In the genomic region with DNA sequence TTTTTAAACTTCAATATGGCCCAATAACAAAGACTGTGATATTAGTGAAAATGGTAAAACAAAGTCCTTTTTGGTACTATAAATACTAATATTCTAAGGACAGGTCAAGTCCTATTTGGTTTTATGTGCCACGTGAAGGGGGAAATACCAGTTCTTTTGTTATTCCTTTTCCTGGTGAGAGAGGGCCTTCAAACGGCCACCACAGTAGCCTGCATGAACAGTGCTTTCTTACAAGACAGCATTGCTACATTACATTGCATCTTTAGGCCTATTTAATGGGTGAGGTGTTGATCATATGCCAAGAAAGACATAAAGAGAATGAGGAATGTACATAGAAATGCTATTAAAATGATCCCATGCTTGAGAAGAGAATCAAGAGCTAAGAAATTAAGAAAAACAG, we compare ENCODE assay signal across 11 cellular contexts.
DNase-seq lines count a peak whose midpoint lies in the region.
"Had no signal": no experiment of that assay in that cellular context is flagged by ENCODE, and none has a peak within 500 bp of the region (broad histone marks: within the 10 kb centered on the region; RNA-seq: fewer than 3 reads in every experiment).

No MANE protein-coding gene starts in this region.

- H2BK12ac ChIP-seq in neuronal stem cell (ENCODE audit: low read length) = no peak overlapping the region

- H3K23ac ChIP-seq in neuronal stem cell (ENCODE audit: low read depth, low read length, poor library complexity) = no peak overlapping the region

- peak overlapping the region; percentile 27 for H3K27ac ChIP-seq in iPS-18a (ENCODE audit: low read length)
- no peak overlapping the region for H3K27ac ChIP-seq in neuronal stem cell (replicated peaks; ENCODE audit: low read length)
- H3K27ac ChIP-seq: A549 had no signal

- H4K91ac ChIP-seq in neuronal stem cell (ENCODE audit: low read depth, low read length, poor library complexity) = no peak overlapping the region

- peak; percentile 28 for DNase-seq in NCI-H69 (lab: John Stamatoyannopoulos, UW)
- DNase-seq in adipocyte (ENCODE audit: low read depth) = peak; percentile 7
- DNase-seq in neuronal stem cell (ENCODE audit: low spot score) = no peak
- DNase-seq in NCI-H446 treated with DMSO at 0.1 percent for 48 hours (lab: John Stamatoyannopoulos, UW) = no peak
- no peak for DNase-seq in DMS53 (lab: John Stamatoyannopoulos, UW)
- DNase-seq in stimulated activated CD4-positive, alpha-beta T cell treated with anti-CD3 and anti-CD28 coated beads, Interleukin-4, amount 100 ng/mL, for 4 hours = no peak
- DNase-seq: CD8-positive, alpha-beta T cell; COR-L47; GF-D8 had no signal

- no peak overlapping the region for H2BK15ac ChIP-seq in neuronal stem cell (ENCODE audit: low read length)

- no peak overlapping the region for H3K9ac ChIP-seq in adipocyte (ENCODE audit: low read length)
- H3K9ac ChIP-seq in iPS-18a (ENCODE audit: low read length) = no peak overlapping the region
- H3K9ac ChIP-seq in neuronal stem cell (ENCODE audit: low read depth, low read length, poor library complexity) = no peak overlapping the region

- H3K27me3 ChIP-seq in adipocyte (replicated peaks; ENCODE audit: control insufficient read depth, insufficient read depth, low read length) = no peaks in the 10 kb centered on the region
- no peaks in the 10 kb centered on the region for H3K27me3 ChIP-seq in iPS-18a (ENCODE audit: control insufficient read depth, insufficient read depth, low read length)
- no peaks in the 10 kb centered on the region for H3K27me3 ChIP-seq in neuronal stem cell (ENCODE audit: control insufficient read depth in 3 of 3, insufficient read depth in 3 of 3, low read depth in 1 of 3, low read length in 3 of 3)

- no peak overlapping the region for H4K8ac ChIP-seq in neuronal stem cell (ENCODE audit: low read depth, low read length)

- H3K36me3 ChIP-seq in adipocyte (ENCODE audit: control insufficient read depth, insufficient read depth, low read length, severe bottlenecking) = no peaks in the 10 kb centered on the region
- no peaks in the 10 kb centered on the region for H3K36me3 ChIP-seq in iPS-18a (ENCODE audit: control insufficient read depth, low read depth, low read length)
- no peaks in the 10 kb centered on the region for H3K36me3 ChIP-seq in neuronal stem cell (replicated peaks in 1 of 2; ENCODE audit: control insufficient read depth in 2 of 2, insufficient read depth in 2 of 2, low read length in 2 of 2)

- no peak overlapping the region for H3K14ac ChIP-seq in neuronal stem cell (ENCODE audit: low read length)

- no peak overlapping the region for H2BK120ac ChIP-seq in neuronal stem cell (ENCODE audit: low read depth, low read length)

- H3K4me1 ChIP-seq in adipocyte (ENCODE audit: control insufficient read depth, insufficient read depth, low read length) (no peaks in the 10 kb centered on the region), iPS-18a (ENCODE audit: control insufficient read depth, low read depth, low read length) (peaks cover 6% of the 10 kb centered on the region), neuronal stem cell (ENCODE audit: control insufficient read depth in 2 of 2, insufficient read depth in 1 of 2, low read depth in 1 of 2, low read length in 2 of 2) (peaks cover 0 to 3% of the 10 kb centered on the region in 2 donors)
- H3K4me1 ChIP-seq: A549 had no signal

- H3K18ac ChIP-seq in neuronal stem cell (ENCODE audit: low read length) = no peak overlapping the region

- H3K4me2 ChIP-seq in neuronal stem cell (ENCODE audit: insufficient read depth, low read length, poor library complexity, severe bottlenecking) = no peak overlapping the region
- H3K4me2 ChIP-seq: A549 had no signal

- no peak overlapping the region for H3K4ac ChIP-seq in neuronal stem cell (ENCODE audit: low read length)

- H2BK5ac ChIP-seq in neuronal stem cell (ENCODE audit: low read length) = no peak overlapping the region

- H3K4me3 ChIP-seq in adipocyte (ENCODE audit: low read length) (no peak overlapping the region), iPS-18a (ENCODE audit: low read length) (no peak overlapping the region), neuronal stem cell (ENCODE audit: low read length in 2 of 2) (no peak overlapping the region)
- H3K4me3 ChIP-seq: A549 had no signal

- WGBS in neuronal stem cell (ENCODE audit: extremely low coverage in 2 of 2, insufficient read length in 2 of 2, insufficient replicate concordance in 1 of 2), 2 donors = no CpG with 5 or more reads among the region's 2 CpGs

- peak overlapping the region; percentile 73 for H2AFZ ChIP-seq in neuronal stem cell (ENCODE audit: low read length)

- no peak overlapping the region for H2AK5ac ChIP-seq in neuronal stem cell (ENCODE audit: low read depth, low read length)

- H3K9me3 ChIP-seq in adipocyte (ENCODE audit: control insufficient read depth, low read length) (no peaks in the 10 kb centered on the region), iPS-18a (ENCODE audit: control insufficient read depth, low read depth, low read length) (no peaks in the 10 kb centered on the region), neuronal stem cell (replicated peaks in 1 of 2; ENCODE audit: control insufficient read depth in 2 of 2, insufficient read depth in 1 of 2, low read depth in 1 of 2, low read length in 2 of 2) (no peaks in the 10 kb centered on the region)
- H3K9me3 ChIP-seq: A549 had no signal

- H3K79me1 ChIP-seq in neuronal stem cell (ENCODE audit: low read depth, low read length) = no peaks in the 10 kb centered on the region

Comparison
In these comparisons a context has a peak if more than half of its experiments do, and no peak if none do; other contexts are left out.
1. DNase-seq: peak in NCI-H69 (single experiment) and adipocyte (single experiment); none in neuronal stem cell (single experiment), NCI-H446 treated with DMSO at 0.1 percent for 48 hours (single experiment), DMS53 (single experiment) and stimulated activated CD4-positive, alpha-beta T cell treated with anti-CD3 and anti-CD28 coated beads, Interleukin-4, amount 100 ng/mL, for 4 hours (0 of 2).